In genomic region chr1:50421366-50421748, GRCh38 we compare ENCODE assay signal across 1 cellular context.
TF ChIP-seq lines count a peak whose summit lies in the region.

No MANE protein-coding gene starts in this region.

TF ChIP-seq in H1, 55 proteins besides CTCF, POLR2A, EP300 and RAD21 (continued from another document):
- no peak for TF ChIP-seq PHF8 (conservative IDR thresholded peaks at IDR 0.05; ENCODE audit: low read depth, low read length)
- TF ChIP-seq E2F6 (IDR thresholded peaks at IDR 0.05) = 0 out of 2 replicates have a peak, but pooled peaks have one; percentile 2
- TF ChIP-seq ZNF274 (IDR thresholded peaks at IDR 0.05; ENCODE audit: borderline replicate concordance, extremely low read depth, low read length) = no peak
- TF ChIP-seq CHD2 (IDR thresholded peaks at IDR 0.05; ENCODE audit: low read length) = no peak
- TF ChIP-seq CBX8 (IDR thresholded peaks at IDR 0.05; ENCODE audit: borderline replicate concordance, low read depth, low read length) = no peak
- no peak for TF ChIP-seq MAFK (IDR thresholded peaks at IDR 0.05; ENCODE audit: low read depth, low read length)
- TF ChIP-seq RBBP5 (IDR thresholded peaks at IDR 0.05; ENCODE audit: borderline replicate concordance, low read depth, low read length) = no peak
- TF ChIP-seq EGR1 (IDR thresholded peaks at IDR 0.05; ENCODE audit: borderline replicate concordance, low read depth, low read length) = no peak
- no peak for TF ChIP-seq SIN3A (conservative IDR thresholded peaks at IDR 0.05 in 1 of 2, IDR thresholded peaks at IDR 0.05 in 1 of 2; ENCODE audit: low read depth in 1 of 2, low read length in 2 of 2)
- no peak for TF ChIP-seq POLR2AphosphoS5 (IDR thresholded peaks at IDR 0.05; ENCODE audit: low read depth, low read length)
- no peak for TF ChIP-seq JUND (IDR thresholded peaks at IDR 0.05; ENCODE audit: low read length)
- no peak for TF ChIP-seq SP1 (IDR thresholded peaks at IDR 0.05; ENCODE audit: low read depth, low read length)
- TF ChIP-seq MAX (IDR thresholded peaks at IDR 0.05) = no peak
- no peak for TF ChIP-seq SIRT6 (IDR thresholded peaks at IDR 0.05; ENCODE audit: low read length)
- TF ChIP-seq CBX5 (IDR thresholded peaks at IDR 0.05; ENCODE audit: low read depth, low read length) = no peak
- peak; percentile 55; the same call in 1 of the 2 replicates for TF ChIP-seq SUZ12 (IDR thresholded peaks at IDR 0.05; ENCODE audit: low read length)
- TF ChIP-seq EZH2 (IDR thresholded peaks at IDR 0.05; ENCODE audit: low read depth, low read length, severe bottlenecking) = no peak
- TF ChIP-seq NANOG (IDR thresholded peaks at IDR 0.05; ENCODE audit: insufficient read depth, low read depth, low read length, poor library complexity, severe bottlenecking) = no peak
- no peak for TF ChIP-seq CEBPB (IDR thresholded peaks at IDR 0.05; ENCODE audit: low read depth, low read length)
- TF ChIP-seq KDM5A (IDR thresholded peaks at IDR 0.05; ENCODE audit: low read length) = no peak
- TF ChIP-seq ATF2 (IDR thresholded peaks at IDR 0.05; ENCODE audit: low read length) = no peak
- TF ChIP-seq ATF3 (IDR thresholded peaks at IDR 0.05; ENCODE audit: insufficient read depth, low read depth, low read length) = no peak
- no peak for TF ChIP-seq FOSL1 (IDR thresholded peaks at IDR 0.05; ENCODE audit: insufficient read depth, low read depth, low read length)
- no peak for TF ChIP-seq SP2 (IDR thresholded peaks at IDR 0.05; ENCODE audit: low read length)
